ENCODE assay signal across 11 cellular contexts in the genomic region with DNA sequence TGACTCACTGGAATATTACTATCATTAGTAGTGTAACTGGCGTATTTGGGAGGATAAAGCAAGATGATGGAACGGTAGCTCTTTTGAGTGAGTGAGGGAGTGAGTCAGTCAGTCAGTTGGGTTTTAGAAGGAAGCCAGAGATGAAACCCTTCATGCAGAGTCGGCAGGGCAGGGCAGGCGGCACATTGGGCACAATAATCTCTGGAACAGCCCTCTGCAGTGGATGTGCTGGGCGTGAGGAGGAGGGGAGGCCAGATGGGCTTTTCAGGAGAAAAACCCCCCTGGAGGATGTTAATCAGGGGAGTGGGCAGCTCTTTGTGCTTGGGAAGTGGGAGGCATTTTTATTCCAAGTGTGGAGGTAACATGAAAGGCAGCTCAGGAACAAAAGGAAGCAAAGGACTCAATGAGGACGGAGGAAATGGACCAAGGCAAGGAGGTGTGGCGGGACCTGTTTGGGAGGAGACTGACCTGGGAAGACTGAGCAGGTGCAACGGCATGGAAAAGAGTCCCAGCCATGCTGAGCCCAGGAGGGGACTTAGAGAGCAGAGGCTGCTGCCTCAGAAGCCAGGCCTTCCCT.
DNase-seq lines count a peak whose midpoint lies in the region; ATAC-seq and TF ChIP-seq lines count a peak whose summit lies in the region.
"Had no signal": no experiment of that assay in that cellular context is flagged by ENCODE, and none has a peak within 500 bp of the region (broad histone marks: within the 10 kb centered on the region; RNA-seq: fewer than 3 reads in every experiment).

No MANE protein-coding gene starts in this region.

- intact Hi-C loops in activated CD8-positive, alpha-beta T cell treated with anti-CD3 and anti-CD28 coated beads for 36 hours (cut with micrococcal nuclease), result no loop called here
- intact Hi-C loops in left cardiac atrium (cut with DNase I), result no loop called here

- peaks cover 2% of the 10 kb centered on the region for H3K27me3 Mint-ChIP-seq in glutamatergic neuron (ENCODE audit: unreplicated experiment)
- no peaks in the 10 kb centered on the region for H3K27me3 Mint-ChIP-seq in osteocyte (ENCODE audit: unreplicated experiment)
- H3K27me3 Mint-ChIP-seq in activated CD8-positive, alpha-beta T cell treated with anti-CD3 and anti-CD28 coated beads for 36 hours, result peaks cover 1% of the 10 kb centered on the region
- H3K27me3 Mint-ChIP-seq: activated T-cell treated with anti-CD3 and anti-CD28 coated beads, Interleukin-2, amount 50 U/mL, for 24 hours; naive B cell had no signal

- H3K4me3 Mint-ChIP-seq in glutamatergic neuron (ENCODE audit: unreplicated experiment), result peak overlapping the region; percentile 21
- no peak overlapping the region for H3K4me3 Mint-ChIP-seq in osteocyte (ENCODE audit: unreplicated experiment)
- H3K4me3 Mint-ChIP-seq in activated CD8-positive, alpha-beta T cell treated with anti-CD3 and anti-CD28 coated beads for 36 hours, result no peak overlapping the region
- H3K4me3 Mint-ChIP-seq: activated T-cell treated with anti-CD3 and anti-CD28 coated beads, Interleukin-2, amount 50 U/mL, for 24 hours had no signal

- CTCF ChIA-PET in activated CD8-positive, alpha-beta T cell treated with anti-CD3 and anti-CD28 coated beads for 36 hours (lab: Charles Lee), result no interaction called here

- peaks cover 2% of the 10 kb centered on the region for H3K9me3 Mint-ChIP-seq in glutamatergic neuron (ENCODE audit: unreplicated experiment)
- H3K9me3 Mint-ChIP-seq in osteocyte (ENCODE audit: unreplicated experiment), result no peaks in the 10 kb centered on the region
- H3K9me3 Mint-ChIP-seq in activated CD8-positive, alpha-beta T cell treated with anti-CD3 and anti-CD28 coated beads for 36 hours, result peaks cover 3% of the 10 kb centered on the region
- H3K9me3 Mint-ChIP-seq: activated T-cell treated with anti-CD3 and anti-CD28 coated beads, Interleukin-2, amount 50 U/mL, for 24 hours; naive B cell had no signal

- peaks cover 13% of the 10 kb centered on the region for H3K4me1 Mint-ChIP-seq in glutamatergic neuron (ENCODE audit: low read depth, unreplicated experiment)
- peaks cover 2% of the 10 kb centered on the region for H3K4me1 Mint-ChIP-seq in osteocyte (ENCODE audit: unreplicated experiment)
- peaks cover 36% of the 10 kb centered on the region for H3K4me1 Mint-ChIP-seq in activated CD8-positive, alpha-beta T cell treated with anti-CD3 and anti-CD28 coated beads for 36 hours (ENCODE audit: low read depth)

- no peak for ATAC-seq in activated CD8-positive, alpha-beta T cell treated with anti-CD3 and anti-CD28 coated beads for 36 hours
- ATAC-seq in left cardiac atrium, result no peak

- TF ChIP-seq CTCF in glutamatergic neuron (IDR thresholded peaks at IDR 0.05; ENCODE audit: partially characterized antibody, unreplicated experiment) (no peak), osteocyte (IDR thresholded peaks at IDR 0.05) (no peak)
- TF ChIP-seq CTCF in activated CD8-positive, alpha-beta T cell treated with anti-CD3 and anti-CD28 coated beads for 36 hours (IDR thresholded peaks at IDR 0.05), result no peak

- H3K36me3 Mint-ChIP-seq in glutamatergic neuron (ENCODE audit: unreplicated experiment) (no peaks in the 10 kb centered on the region), osteocyte (ENCODE audit: unreplicated experiment) (no peaks in the 10 kb centered on the region)
- no peaks in the 10 kb centered on the region for H3K36me3 Mint-ChIP-seq in activated CD8-positive, alpha-beta T cell treated with anti-CD3 and anti-CD28 coated beads for 36 hours (ENCODE audit: low read depth)
- H3K36me3 Mint-ChIP-seq: naive B cell had no signal

- DNase-seq in NCI-H146 (lab: John Stamatoyannopoulos, UW) (peak; percentile 18), NCI-H146 treated with DMSO at 0.1 percent for 48 hours (lab: John Stamatoyannopoulos, UW; ENCODE audit: unreplicated experiment) (no peak), NCI-H510A (lab: John Stamatoyannopoulos, UW) (peak; percentile 44), glutamatergic neuron (no peak), osteocyte (ENCODE audit: extremely low spot score, unreplicated experiment) (peak; percentile 73), left cardiac atrium (no peak), NCI-H526 (lab: John Stamatoyannopoulos, UW) (no peak)
- no peak for DNase-seq in activated CD8-positive, alpha-beta T cell treated with anti-CD3 and anti-CD28 coated beads for 36 hours
- DNase-seq: activated CD4-positive, alpha-beta T cell treated with anti-CD3 and anti-CD28 coated beads for 48 hours; activated T-cell treated with anti-CD3 and anti-CD28 coated beads, Interleukin-2, amount 50 U/mL, for 24 hours; naive B cell had no signal

- H3K27ac Mint-ChIP-seq in glutamatergic neuron (ENCODE audit: unreplicated experiment), result peak overlapping the region; percentile 39
- H3K27ac Mint-ChIP-seq in osteocyte (ENCODE audit: unreplicated experiment), result no peak overlapping the region
- no peak overlapping the region for H3K27ac Mint-ChIP-seq in activated CD8-positive, alpha-beta T cell treated with anti-CD3 and anti-CD28 coated beads for 36 hours
- H3K27ac Mint-ChIP-seq: activated T-cell treated with anti-CD3 and anti-CD28 coated beads, Interleukin-2, amount 50 U/mL, for 24 hours had no signal

- POLR2A ChIA-PET in activated CD8-positive, alpha-beta T cell treated with anti-CD3 and anti-CD28 coated beads for 36 hours (lab: Charles Lee), result interaction anchor here (0.6 to 1.0 kb wide), 2 partner anchors 11 to 222 kb away, joined by 3 read pairs; no protein-coding TSS in a partner anchor

Comparison
In these comparisons a context has a peak if more than half of its experiments do, and no peak if none do; other contexts are left out.
1. DNase-seq: peak in NCI-H146 (single experiment), NCI-H510A (single experiment) and osteocyte (single experiment); none in NCI-H146 treated with DMSO at 0.1 percent for 48 hours (single experiment), glutamatergic neuron (single experiment), activated CD8-positive, alpha-beta T cell treated with anti-CD3 and anti-CD28 coated beads for 36 hours (single experiment), left cardiac atrium (single experiment) and NCI-H526 (0 of 2).